2 cellular contexts compared by ENCODE assay signal in the genomic region with DNA sequence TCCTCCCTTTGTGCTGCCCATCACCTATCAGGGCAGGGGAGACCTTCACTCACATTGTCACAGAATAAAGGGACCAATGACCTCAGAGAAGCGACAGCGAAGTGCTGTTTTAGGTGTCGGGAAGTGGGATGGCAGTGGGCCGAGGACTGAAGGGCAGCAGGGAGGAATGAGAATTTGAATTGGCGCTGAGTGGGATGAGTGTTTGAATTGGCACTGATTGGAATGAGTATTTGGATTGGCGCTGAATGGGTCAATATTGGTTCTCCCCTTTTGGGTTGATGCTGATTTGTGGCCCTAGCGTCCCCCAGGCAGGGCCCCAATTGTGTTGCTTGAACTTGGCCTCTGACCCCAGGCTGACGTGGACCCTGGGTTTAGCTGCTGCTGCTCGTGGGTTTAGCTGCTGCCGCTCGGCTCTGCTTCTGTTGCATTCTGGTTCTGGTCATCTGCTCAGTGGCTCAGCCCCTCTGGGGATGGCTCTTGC.
TF ChIP-seq lines count a peak whose summit lies in the region.

No MANE protein-coding gene starts in this region.

TF ChIP-seq in liver, 16 proteins besides CTCF, POLR2A, EP300 and RAD21:
- peak; percentile 97 for TF ChIP-seq MAX (IDR thresholded peaks at IDR 0.05)
- TF ChIP-seq, protein P1, sequence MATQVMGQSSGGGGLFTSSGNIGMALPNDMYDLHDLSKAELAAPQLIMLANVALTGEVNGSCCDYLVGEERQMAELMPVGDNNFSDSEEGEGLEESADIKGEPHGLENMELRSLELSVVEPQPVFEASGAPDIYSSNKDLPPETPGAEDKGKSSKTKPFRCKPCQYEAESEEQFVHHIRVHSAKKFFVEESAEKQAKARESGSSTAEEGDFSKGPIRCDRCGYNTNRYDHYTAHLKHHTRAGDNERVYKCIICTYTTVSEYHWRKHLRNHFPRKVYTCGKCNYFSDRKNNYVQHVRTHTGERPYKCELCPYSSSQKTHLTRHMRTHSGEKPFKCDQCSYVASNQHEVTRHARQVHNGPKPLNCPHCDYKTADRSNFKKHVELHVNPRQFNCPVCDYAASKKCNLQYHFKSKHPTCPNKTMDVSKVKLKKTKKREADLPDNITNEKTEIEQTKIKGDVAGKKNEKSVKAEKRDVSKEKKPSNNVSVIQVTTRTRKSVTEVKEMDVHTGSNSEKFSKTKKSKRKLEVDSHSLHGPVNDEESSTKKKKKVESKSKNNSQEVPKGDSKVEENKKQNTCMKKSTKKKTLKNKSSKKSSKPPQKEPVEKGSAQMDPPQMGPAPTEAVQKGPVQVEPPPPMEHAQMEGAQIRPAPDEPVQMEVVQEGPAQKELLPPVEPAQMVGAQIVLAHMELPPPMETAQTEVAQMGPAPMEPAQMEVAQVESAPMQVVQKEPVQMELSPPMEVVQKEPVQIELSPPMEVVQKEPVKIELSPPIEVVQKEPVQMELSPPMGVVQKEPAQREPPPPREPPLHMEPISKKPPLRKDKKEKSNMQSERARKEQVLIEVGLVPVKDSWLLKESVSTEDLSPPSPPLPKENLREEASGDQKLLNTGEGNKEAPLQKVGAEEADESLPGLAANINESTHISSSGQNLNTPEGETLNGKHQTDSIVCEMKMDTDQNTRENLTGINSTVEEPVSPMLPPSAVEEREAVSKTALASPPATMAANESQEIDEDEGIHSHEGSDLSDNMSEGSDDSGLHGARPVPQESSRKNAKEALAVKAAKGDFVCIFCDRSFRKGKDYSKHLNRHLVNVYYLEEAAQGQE (IDR thresholded peaks at IDR 0.05) = peak; percentile 88
- peak; percentile 56 to 88 for TF ChIP-seq JUND (IDR thresholded peaks at IDR 0.05)
- TF ChIP-seq ATF3 (IDR thresholded peaks at IDR 0.05) = no peak
- TF ChIP-seq RXRA (IDR thresholded peaks at IDR 0.05) = peak; percentile 88 to 97
- TF ChIP-seq EGR1 (IDR thresholded peaks at IDR 0.05; ENCODE audit: low read depth in 2 of 2) = peak in 1 of 2 donors; percentile 87
- TF ChIP-seq TAF1 (conservative IDR thresholded peaks at IDR 0.05) = no peak
- peak; percentile 77 for TF ChIP-seq YY1 (IDR thresholded peaks at IDR 0.05)
- TF ChIP-seq HNF4G (IDR thresholded peaks at IDR 0.05) = peak; percentile 54
- peak; percentile 78 for TF ChIP-seq NR2F2 (IDR thresholded peaks at IDR 0.05)
- peak; percentile 74 to 90 for TF ChIP-seq HNF4A (conservative IDR thresholded peaks at IDR 0.05)
- peak; percentile 97 for TF ChIP-seq FOXA1 (IDR thresholded peaks at IDR 0.05)
- peak; percentile 89 for TF ChIP-seq SP1 (IDR thresholded peaks at IDR 0.05)
- peak; percentile 97 for TF ChIP-seq FOXA2 (IDR thresholded peaks at IDR 0.05)
- TF ChIP-seq GABPA (IDR thresholded peaks at IDR 0.05 in 1 of 2, conservative IDR thresholded peaks at IDR 0.05 in 1 of 2) = peak in 1 of 2 donors; percentile 42
- TF ChIP-seq ZBTB33 (IDR thresholded peaks at IDR 0.05) = peak; percentile 95

TF ChIP-seq in HepG2, 621 proteins besides CTCF, POLR2A, EP300 and RAD21:
- TF ChIP-seq ATAD3A (CRISPR knock-in tag; IDR thresholded peaks at IDR 0.05) (no peak), ZNF264 (CRISPR knock-in tag; IDR thresholded peaks at IDR 0.05) (no peak), PTBP1 (IDR thresholded peaks at IDR 0.05; ENCODE audit: low read depth, low read length, poor library complexity, severe bottlenecking) (no peak), KLF16 (CRISPR knock-in tag; IDR thresholded peaks at IDR 0.05) (no peak), RARA (CRISPR knock-in tag; IDR thresholded peaks at IDR 0.05) (no peak), ZNF574 (CRISPR knock-in tag; IDR thresholded peaks at IDR 0.05) (no peak), NFIB (CRISPR knock-in tag; IDR thresholded peaks at IDR 0.05; ENCODE audit: borderline replicate concordance) (no peak), ZFP90 (CRISPR knock-in tag; IDR thresholded peaks at IDR 0.05; ENCODE audit: borderline replicate concordance) (no peak), FOXO1 (CRISPR knock-in tag; IDR thresholded peaks at IDR 0.05) (no peak), PHF5A (CRISPR knock-in tag; IDR thresholded peaks at IDR 0.05; ENCODE audit: low read depth, unreplicated experiment) (no peak), KLF13 (CRISPR knock-in tag; IDR thresholded peaks at IDR 0.05) (no peak), CREM (IDR thresholded peaks at IDR 0.05) (no peak), CREM (CRISPR knock-in tag; IDR thresholded peaks at IDR 0.05) (no peak), FOXK1 (CRISPR knock-in tag; IDR thresholded peaks at IDR 0.05; ENCODE audit: borderline replicate concordance, low read depth) (no peak), SOX13 (IDR thresholded peaks at IDR 0.05) (no peak), SOX13 (CRISPR knock-in tag; conservative IDR thresholded peaks at IDR 0.05 in 1 of 2, IDR thresholded peaks at IDR 0.05 in 1 of 2) (no peak), MAZ (IDR thresholded peaks at IDR 0.05; ENCODE audit: borderline replicate concordance, low read depth, low read length) (no peak), MAZ (CRISPR knock-in tag; IDR thresholded peaks at IDR 0.05; ENCODE audit: low read depth) (no peak)
- TF ChIP-seq, protein P2, sequence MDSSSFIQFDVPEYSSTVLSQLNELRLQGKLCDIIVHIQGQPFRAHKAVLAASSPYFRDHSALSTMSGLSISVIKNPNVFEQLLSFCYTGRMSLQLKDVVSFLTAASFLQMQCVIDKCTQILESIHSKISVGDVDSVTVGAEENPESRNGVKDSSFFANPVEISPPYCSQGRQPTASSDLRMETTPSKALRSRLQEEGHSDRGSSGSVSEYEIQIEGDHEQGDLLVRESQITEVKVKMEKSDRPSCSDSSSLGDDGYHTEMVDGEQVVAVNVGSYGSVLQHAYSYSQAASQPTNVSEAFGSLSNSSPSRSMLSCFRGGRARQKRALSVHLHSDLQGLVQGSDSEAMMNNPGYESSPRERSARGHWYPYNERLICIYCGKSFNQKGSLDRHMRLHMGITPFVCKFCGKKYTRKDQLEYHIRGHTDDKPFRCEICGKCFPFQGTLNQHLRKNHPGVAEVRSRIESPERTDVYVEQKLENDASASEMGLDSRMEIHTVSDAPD (CRISPR knock-in tag; IDR thresholded peaks at IDR 0.05) = no peak
